ENCODE assay signal across 17 cellular contexts in genomic region chr10:126439947-126440346, GRCh38. TPM values are rescaled to one million over a fixed set of nuclear protein-coding genes. Genes with fewer than 3 reads are reported as not detected.
"Had no signal": no experiment of that assay in that cellular context is flagged by ENCODE, and none has a peak within 500 bp of the region (broad histone marks: within the 10 kb centered on the region; RNA-seq: fewer than 3 reads in every experiment).

No MANE protein-coding gene starts in this region.

- H3K36me3 Mint-ChIP-seq: activated CD8-positive, alpha-beta memory T cell treated with anti-CD3 and anti-CD28 coated beads, Interleukin-2, amount 10 ng/mL, durations not matched to agents 7 days and 5 days; activated naive CD8-positive, alpha-beta T cell; naive thymus-derived CD8-positive, alpha-beta T cell; stimulated activated memory B cell treated with anti-CD40 and anti-IgM and Interleukin-4, amounts not matched to agents 10 μg/mL and 1 μg/mL and 100 μg/mL, for 72 hours had no signal

- H3K36me3 ChIP-seq: spleen, tibial artery had no signal

- ATAC-seq: activated CD8-positive, alpha-beta memory T cell treated with anti-CD3 and anti-CD28 coated beads, Interleukin-2, amount 10 ng/mL, durations not matched to agents 7 days and 5 days; left cardiac atrium; mucosa of descending colon; naive thymus-derived CD8-positive, alpha-beta T cell; sciatic nerve; stimulated activated memory B cell treated with anti-CD40 and anti-IgM and Interleukin-4, amounts not matched to agents 10 μg/mL and 1 μg/mL and 100 μg/mL, for 72 hours had no signal

- H3K4me1 ChIP-seq: spleen, tibial artery had no signal

- H3K4me3 Mint-ChIP-seq: activated CD8-positive, alpha-beta memory T cell treated with anti-CD3 and anti-CD28 coated beads, Interleukin-2, amount 10 ng/mL, durations not matched to agents 7 days and 5 days; activated naive CD8-positive, alpha-beta T cell; activated T-cell treated with anti-CD3 and anti-CD28 coated beads, Interleukin-2, amount 50 U/mL, for 24 hours; naive thymus-derived CD8-positive, alpha-beta T cell; stimulated activated memory B cell treated with anti-CD40 and anti-IgM and Interleukin-4, amounts not matched to agents 10 μg/mL and 1 μg/mL and 100 μg/mL, for 72 hours had no signal

- H3K27ac ChIP-seq: spleen, tibial artery had no signal

- H3K27me3 ChIP-seq: tibial artery had no signal

- H3K9me3 Mint-ChIP-seq: activated T-cell treated with anti-CD3 and anti-CD28 coated beads, Interleukin-2, amount 50 U/mL, for 24 hours had no signal

- H3K4me3 ChIP-seq: lung, mucosa of descending colon, spleen, tibial artery had no signal

- H3K27me3 Mint-ChIP-seq: activated CD8-positive, alpha-beta memory T cell treated with anti-CD3 and anti-CD28 coated beads, Interleukin-2, amount 10 ng/mL, durations not matched to agents 7 days and 5 days had no signal

- H3K4me1 Mint-ChIP-seq: activated CD8-positive, alpha-beta memory T cell treated with anti-CD3 and anti-CD28 coated beads, Interleukin-2, amount 10 ng/mL, durations not matched to agents 7 days and 5 days; naive thymus-derived CD8-positive, alpha-beta T cell; stimulated activated memory B cell treated with anti-CD40 and anti-IgM and Interleukin-4, amounts not matched to agents 10 μg/mL and 1 μg/mL and 100 μg/mL, for 72 hours had no signal

- H3K27ac Mint-ChIP-seq: activated CD8-positive, alpha-beta memory T cell treated with anti-CD3 and anti-CD28 coated beads, Interleukin-2, amount 10 ng/mL, durations not matched to agents 7 days and 5 days; activated naive CD8-positive, alpha-beta T cell; activated T-cell treated with anti-CD3 and anti-CD28 coated beads, Interleukin-2, amount 50 U/mL, for 24 hours; naive thymus-derived CD8-positive, alpha-beta T cell; progenitor cell of endocrine pancreas; stimulated activated memory B cell treated with anti-CD40 and anti-IgM and Interleukin-4, amounts not matched to agents 10 μg/mL and 1 μg/mL and 100 μg/mL, for 72 hours had no signal

- H3K9me3 ChIP-seq: mucosa of descending colon had no signal

- DNase-seq: activated CD4-positive, alpha-beta T cell treated with anti-CD3 and anti-CD28 coated beads for 1 hour; activated CD4-positive, alpha-beta T cell treated with anti-CD3 and anti-CD28 coated beads, Interleukin-2, amount 50 U/mL, for 48 hours; activated CD8-positive, alpha-beta memory T cell treated with anti-CD3 and anti-CD28 coated beads, Interleukin-2, amount 10 ng/mL, durations not matched to agents 7 days and 5 days; activated effector memory CD4-positive, alpha-beta T cell treated with anti-CD3 and anti-CD28 coated beads, Interleukin-2, amount 50 U/mL, for 16 hours; activated T-cell treated with anti-CD3 and anti-CD28 coated beads, Interleukin-2, amount 50 U/mL, for 24 hours; anterior cingulate cortex; left cardiac atrium; mucosa of descending colon; naive thymus-derived CD8-positive, alpha-beta T cell; spleen; stimulated activated CD4-positive, alpha-beta T cell treated with anti-CD3 and anti-CD28 coated beads, Interleukin-1b, Interleukin-23, amount 100 ng/mL, for 48 hours; tibial artery had no signal

RNA-seq across cellular contexts. Expression of gene ADAM12, which starts 51.7 kb away (rescaled TPM):
- polyA plus RNA-seq: naive thymus-derived CD8-positive, alpha-beta T cell had no signal
